ENCODE assay signal across 9 cellular contexts in genomic region chr1:184622136-184622823, GRCh38.
DNase-seq lines count a peak whose midpoint lies in the region; ATAC-seq and TF ChIP-seq lines count a peak whose summit lies in the region.
"Had no signal": no experiment of that assay in that cellular context is flagged by ENCODE, and none has a peak within 500 bp of the region (broad histone marks: within the 10 kb centered on the region; RNA-seq: fewer than 3 reads in every experiment).

No MANE protein-coding gene starts in this region.

- WGBS in adipose tissue, 3 donors, result 46 to 61% (median 48%) methylated on average over 9 of the region's 9 CpGs

- H3K9me3 ChIP-seq in right atrium auricular region (no peaks in the 10 kb centered on the region), stomach smooth muscle (ENCODE audit: control insufficient read depth in 2 of 2, low read length in 2 of 2) (no peaks in the 10 kb centered on the region)

- H3K27me3 ChIP-seq in right atrium auricular region, result no peaks in the 10 kb centered on the region
- H3K27me3 ChIP-seq in stomach smooth muscle (ENCODE audit: control insufficient read depth in 1 of 2, insufficient read depth in 2 of 2, low read length in 2 of 2), result no peaks in the 10 kb centered on the region
- no peaks in the 10 kb centered on the region for H3K27me3 ChIP-seq in H7 (ENCODE audit: control insufficient read depth, insufficient read depth, low read length)

- no peak for ATAC-seq in GM21825 (IDR thresholded peaks at IDR 0.05; ENCODE audit: unreplicated experiment)
- ATAC-seq in HG03159 (IDR thresholded peaks at IDR 0.05; ENCODE audit: unreplicated experiment), result no peak

- peak; percentile 93 for DNase-seq in HCEC 1CT
- peak; percentile 91 for DNase-seq in right atrium auricular region (ENCODE audit: low spot score)
- DNase-seq in H7, result no peak
- DNase-seq in stimulated activated naive CD4-positive, alpha-beta T cell treated with Interleukin-2 at 50 U/mL for 16 hours (lab: John Stamatoyannopoulos, UW), result no peak
- DNase-seq: activated CD8-positive, alpha-beta memory T cell treated with anti-CD3 and anti-CD28 coated beads for 24 hours had no signal

- no peaks in the 10 kb centered on the region for H3K36me3 ChIP-seq in right atrium auricular region
- H3K36me3 ChIP-seq in stomach smooth muscle (ENCODE audit: control insufficient read depth in 2 of 2, insufficient read depth in 2 of 2, low read length in 2 of 2), result peaks cover 0 to 2% of the 10 kb centered on the region in 2 donors
- H3K36me3 ChIP-seq in H7 (replicated peaks; ENCODE audit: control insufficient read depth, insufficient read depth, low read length), result no peaks in the 10 kb centered on the region

- H3K4me3 ChIP-seq in right atrium auricular region (no peak overlapping the region), stomach smooth muscle (ENCODE audit: low read length in 2 of 2) (peak overlapping the region; percentile 44 to 46), H7 (ENCODE audit: insufficient read depth, low read depth, low read length) (no peak overlapping the region)

- peak overlapping the region; percentile 51 for H3K27ac ChIP-seq in adipose tissue (ENCODE audit: low read depth, low read length)
- peak overlapping the region; percentile 85 to 96 for H3K27ac ChIP-seq in right atrium auricular region
- H3K27ac ChIP-seq in stomach smooth muscle (ENCODE audit: low read length), result peak overlapping the region; percentile 93

- H3K9ac ChIP-seq in stomach smooth muscle (ENCODE audit: low read length in 2 of 2), result peak overlapping the region; percentile 55 to 56

- TF ChIP-seq CTCF in right atrium auricular region (IDR thresholded peaks at IDR 0.05), result no peak

- peaks cover 0 to 69% of the 10 kb centered on the region in 2 donors for H3K4me1 ChIP-seq in right atrium auricular region
- peaks cover 14% of the 10 kb centered on the region for H3K4me1 ChIP-seq in stomach smooth muscle (ENCODE audit: control insufficient read depth, insufficient read depth, low read length)

Comparison
In these comparisons a context has a peak if more than half of its experiments do, and no peak if none do; other contexts are left out.
1. DNase-seq: peak in HCEC 1CT (single experiment) and right atrium auricular region (single experiment); none in H7 (single experiment) and stimulated activated naive CD4-positive, alpha-beta T cell treated with Interleukin-2 at 50 U/mL for 16 hours (single experiment).
2. H3K4me3 ChIP-seq: peak in stomach smooth muscle (2 of 2); none in right atrium auricular region (0 of 2) and H7 (single experiment).
3. Peak in every context shown above with its lines, with median percentiles within 50 percentile points of each other: H3K27ac ChIP-seq.